Comparison of ENCODE assay signal across 17 cellular contexts in genomic region chr6:165605901-165606739, GRCh38. TPM values are rescaled to one million over a fixed set of nuclear protein-coding genes. Genes with fewer than 3 reads are reported as not detected.
"Had no signal": no experiment of that assay in that cellular context is flagged by ENCODE, and none has a peak within 500 bp of the region (broad histone marks: within the 10 kb centered on the region; RNA-seq: fewer than 3 reads in every experiment).

No MANE protein-coding gene starts in this region.

- H3K4me1 ChIP-seq: colonic mucosa, gastroesophageal sphincter, left lung, tibial nerve had no signal

- H3K27me3 Mint-ChIP-seq: activated CD4-positive, alpha-beta T cell treated with anti-CD3 and anti-CD28 coated beads, Interleukin-2, amount 10 ng/mL, durations not matched to agents 24 days and 14 days; activated naive CD4-positive, alpha-beta T cell treated with anti-CD3 and anti-CD28 coated beads, Interleukin-2, amount 10 ng/mL, durations not matched to agents 7 days and 5 days; stimulated activated memory B cell treated with anti-CD40 and anti-IgM and Interleukin-4, amounts not matched to agents 10 μg/mL and 1 μg/mL and 100 μg/mL, for 72 hours had no signal

- H3K4me3 ChIP-seq: colonic mucosa, gastroesophageal sphincter, left lung, tibial nerve had no signal

- H3K9me3 ChIP-seq: colonic mucosa had no signal

- H3K27ac ChIP-seq: colonic mucosa, gastroesophageal sphincter, left lung, tibial nerve had no signal

- H3K27me3 ChIP-seq: colonic mucosa, gastroesophageal sphincter, left lung, tibial nerve had no signal

- H3K36me3 ChIP-seq: colonic mucosa, gastroesophageal sphincter, left lung, tibial nerve had no signal

- H3K36me3 Mint-ChIP-seq: activated naive CD4-positive, alpha-beta T cell treated with anti-CD3 and anti-CD28 coated beads, Interleukin-2, amount 10 ng/mL, durations not matched to agents 7 days and 5 days; stimulated activated memory B cell treated with anti-CD40 and anti-IgM and Interleukin-4, amounts not matched to agents 10 μg/mL and 1 μg/mL and 100 μg/mL, for 72 hours had no signal

- DNase-seq: activated CD4-positive, alpha-beta T cell treated with anti-CD3 and anti-CD28 coated beads, Interleukin-2, amount 10 ng/mL, durations not matched to agents 24 days and 14 days; activated CD8-positive, alpha-beta memory T cell treated with anti-CD3 and anti-CD28 coated beads for 24 hours; activated naive CD4-positive, alpha-beta T cell treated with anti-CD3 and anti-CD28 coated beads, Interleukin-2, amount 10 ng/mL, durations not matched to agents 7 days and 5 days; activated T-cell treated with anti-CD3 and anti-CD28 coated beads for 4 hours; colonic mucosa; effector CD4-positive, alpha-beta T cell; hippocampal formation; left lung; mesendoderm; nephron progenitor cell had no signal

- H3K9me3 Mint-ChIP-seq: activated CD4-positive, alpha-beta T cell treated with anti-CD3 and anti-CD28 coated beads, Interleukin-2, amount 10 ng/mL, durations not matched to agents 24 days and 14 days; activated naive CD4-positive, alpha-beta T cell treated with anti-CD3 and anti-CD28 coated beads, Interleukin-2, amount 10 ng/mL, durations not matched to agents 7 days and 5 days; activated T-helper 2 cell treated with anti-CD3 and anti-CD28 coated beads, Interferon-gamma antibody, Interleukin-2, Interleukin-4, amounts not matched to agents 10 μg/mL and 5 μg/mL and 100 μg/mL, durations not matched to agents 14 hours and 24 hours and 36 hours; stimulated activated memory B cell treated with anti-CD40 and anti-IgM and Interleukin-4, amounts not matched to agents 10 μg/mL and 1 μg/mL and 100 μg/mL, for 72 hours had no signal

- ATAC-seq: gastroesophageal sphincter; left lung; SK-N-SH treated with all-trans-retinoic acid at 6 μM for 48 hours; stimulated activated memory B cell treated with anti-CD40 and anti-IgM and Interleukin-4, amounts not matched to agents 10 μg/mL and 1 μg/mL and 100 μg/mL, for 72 hours; WTC11 had no signal

- H3K4me3 Mint-ChIP-seq: activated CD4-positive, alpha-beta T cell treated with anti-CD3 and anti-CD28 coated beads, Interleukin-2, amount 10 ng/mL, durations not matched to agents 24 days and 14 days; activated naive CD4-positive, alpha-beta T cell treated with anti-CD3 and anti-CD28 coated beads, Interleukin-2, amount 10 ng/mL, durations not matched to agents 7 days and 5 days; nephron progenitor cell; stimulated activated memory B cell treated with anti-CD40 and anti-IgM and Interleukin-4, amounts not matched to agents 10 μg/mL and 1 μg/mL and 100 μg/mL, for 72 hours; T-helper 1 cell treated with Interleukin-12 subunit alpha and Interleukin-12 subunit beta and Interleukin-4 antibody, amounts not matched to agents 30 μg/mL and 1 μg/mL, for 36 hours; WTC11 had no signal

- H3K27ac Mint-ChIP-seq: activated CD4-positive, alpha-beta T cell treated with anti-CD3 and anti-CD28 coated beads, Interleukin-2, amount 10 ng/mL, durations not matched to agents 24 days and 14 days; activated naive CD4-positive, alpha-beta T cell treated with anti-CD3 and anti-CD28 coated beads, Interleukin-2, amount 10 ng/mL, durations not matched to agents 7 days and 5 days; activated T-helper 2 cell treated with anti-CD3 and anti-CD28 coated beads, Interferon-gamma antibody, Interleukin-2, Interleukin-4, amounts not matched to agents 10 μg/mL and 5 μg/mL and 100 μg/mL, durations not matched to agents 14 hours and 24 hours and 36 hours; nephron progenitor cell; stimulated activated memory B cell treated with anti-CD40 and anti-IgM and Interleukin-4, amounts not matched to agents 10 μg/mL and 1 μg/mL and 100 μg/mL, for 72 hours; T-helper 1 cell treated with Interleukin-12 subunit alpha and Interleukin-12 subunit beta and Interleukin-4 antibody, amounts not matched to agents 30 μg/mL and 1 μg/mL, for 36 hours; WTC11 had no signal

- H3K4me1 Mint-ChIP-seq: activated CD4-positive, alpha-beta T cell treated with anti-CD3 and anti-CD28 coated beads, Interleukin-2, amount 10 ng/mL, durations not matched to agents 24 days and 14 days; activated naive CD4-positive, alpha-beta T cell treated with anti-CD3 and anti-CD28 coated beads, Interleukin-2, amount 10 ng/mL, durations not matched to agents 7 days and 5 days; stimulated activated memory B cell treated with anti-CD40 and anti-IgM and Interleukin-4, amounts not matched to agents 10 μg/mL and 1 μg/mL and 100 μg/mL, for 72 hours had no signal

RNA-seq across cellular contexts. Expression of gene PDE10A, which starts 56.9 kb away (rescaled TPM):
- total RNA-seq: activated CD4-positive, alpha-beta T cell treated with anti-CD3 and anti-CD28 coated beads, Interleukin-2, amount 10 ng/mL, durations not matched to agents 24 days and 14 days; activated T-helper 2 cell treated with anti-CD3 and anti-CD28 coated beads, Interferon-gamma antibody, Interleukin-2, Interleukin-4, amounts not matched to agents 10 μg/mL and 5 μg/mL and 100 μg/mL, durations not matched to agents 14 hours and 24 hours and 36 hours had no signal
